31 cellular contexts compared by ENCODE assay signal in genomic region chr7:66178258-66178657, GRCh38.
"Had no signal": no experiment of that assay in that cellular context is flagged by ENCODE, and none has a peak within 500 bp of the region (broad histone marks: within the 10 kb centered on the region; RNA-seq: fewer than 3 reads in every experiment).

No MANE protein-coding gene starts in this region.

- H3K27ac Mint-ChIP-seq: immature natural killer cell; naive thymus-derived CD8-positive, alpha-beta T cell; nephron; stimulated activated effector memory CD8-positive, alpha-beta T cell treated with anti-CD3 and anti-CD28 coated beads, Interleukin-12 subunit alpha, Interleukin-12 subunit beta, amount 100 ng/mL, for 72 hours; stimulated activated naive CD8-positive, alpha-beta T cell treated with anti-CD3 and anti-CD28 coated beads, Interleukin-15, Interleukin-2, amounts not matched to agents 100 ng/mL and 50 ng/mL, for 24 hours had no signal

- H3K4me1 Mint-ChIP-seq: immature natural killer cell; neural crest cell; stimulated activated effector memory CD8-positive, alpha-beta T cell treated with anti-CD3 and anti-CD28 coated beads, Interleukin-12 subunit alpha, Interleukin-12 subunit beta, amount 100 ng/mL, for 72 hours had no signal

- H3K36me3 Mint-ChIP-seq: immature natural killer cell; naive thymus-derived CD8-positive, alpha-beta T cell; stimulated activated effector memory CD8-positive, alpha-beta T cell treated with anti-CD3 and anti-CD28 coated beads, Interleukin-12 subunit alpha, Interleukin-12 subunit beta, amount 100 ng/mL, for 72 hours had no signal

- H3K27me3 Mint-ChIP-seq: stimulated activated naive CD8-positive, alpha-beta T cell treated with anti-CD3 and anti-CD28 coated beads, Interleukin-15, Interleukin-2, amounts not matched to agents 100 ng/mL and 50 ng/mL, for 24 hours had no signal

- H3K36me3 ChIP-seq: left lung, lower lobe of right lung, pancreas, prostate gland, sigmoid colon, spleen, suprapubic skin, thoracic aorta, tibial artery, upper lobe of right lung had no signal

- ATAC-seq: left colon; left lung; lower lobe of right lung; naive thymus-derived CD8-positive, alpha-beta T cell; pancreas; right cardiac atrium; stimulated activated effector memory CD8-positive, alpha-beta T cell treated with anti-CD3 and anti-CD28 coated beads, Interleukin-12 subunit alpha, Interleukin-12 subunit beta, amount 100 ng/mL, for 72 hours; upper lobe of right lung had no signal

- H3K4me1 ChIP-seq: lower lobe of right lung, pancreas, prostate gland, sigmoid colon, suprapubic skin, tibial artery, upper lobe of right lung had no signal

- H3K9me3 ChIP-seq: left lung, lower lobe of right lung, pancreas, prostate gland, suprapubic skin, thoracic aorta, tibial artery, upper lobe of right lung had no signal

- H3K27ac ChIP-seq: left lung, lower lobe of right lung, pancreas, prostate gland, sigmoid colon, spleen, suprapubic skin, thoracic aorta, tibial artery, upper lobe of right lung had no signal

- DNase-seq: hypothalamus; immature natural killer cell; kidney; left colon; left lung; lower lobe of right lung; mammary epithelial cell; mesenchymal stem cell; naive thymus-derived CD8-positive, alpha-beta T cell; nucleus accumbens; pancreas; posterior cingulate gyrus; retina; right cardiac atrium; sigmoid colon; small intestine; spleen; stimulated activated CD4-positive, alpha-beta T cell treated with anti-CD3 and anti-CD28 coated beads, Interleukin-4, amount 100 ng/mL, for 24 hours; stimulated activated naive CD4-positive, alpha-beta T cell; tibial artery; trophoblast cell; upper lobe of right lung had no signal

- FAIRE-seq: islet of Langerhans, kidney, pancreas, small intestine, urothelium cell line had no signal

- H3K4me3 ChIP-seq: left lung, lower lobe of right lung, pancreas, prostate gland, sigmoid colon, spleen, suprapubic skin, thoracic aorta, tibial artery, upper lobe of right lung had no signal

- H3K4me3 Mint-ChIP-seq: immature natural killer cell; naive thymus-derived CD8-positive, alpha-beta T cell; nephron; neural crest cell; stimulated activated effector memory CD8-positive, alpha-beta T cell treated with anti-CD3 and anti-CD28 coated beads, Interleukin-12 subunit alpha, Interleukin-12 subunit beta, amount 100 ng/mL, for 72 hours; stimulated activated naive CD8-positive, alpha-beta T cell treated with anti-CD3 and anti-CD28 coated beads, Interleukin-15, Interleukin-2, amounts not matched to agents 100 ng/mL and 50 ng/mL, for 24 hours had no signal

- H3K27me3 ChIP-seq: left lung, pancreas, sigmoid colon, spleen, suprapubic skin, tibial artery, upper lobe of right lung had no signal

- H3K9me3 Mint-ChIP-seq: immature natural killer cell; nephron; neural crest cell; stimulated activated effector memory CD8-positive, alpha-beta T cell treated with anti-CD3 and anti-CD28 coated beads, Interleukin-12 subunit alpha, Interleukin-12 subunit beta, amount 100 ng/mL, for 72 hours had no signal
